ENCODE assay signal across 34 cellular contexts in genomic region chr17:34257299-34257985, GRCh38. TPM values are rescaled to one million over a fixed set of nuclear protein-coding genes. Genes with fewer than 3 reads are reported as not detected.
"Had no signal": no experiment of that assay in that cellular context is flagged by ENCODE, and none has a peak within 500 bp of the region (broad histone marks: within the 10 kb centered on the region; RNA-seq: fewer than 3 reads in every experiment).

No MANE protein-coding gene starts in this region.

- H3K9me3 ChIP-seq: esophagus muscularis mucosa, gastrocnemius medialis, pancreas, prostate gland, right atrium auricular region, uterus had no signal

- DNase-seq: activated CD4-positive, alpha-beta memory T cell treated with anti-CD3 and anti-CD28 coated beads for 36 hours; activated CD4-positive, alpha-beta T cell treated with anti-CD3 and anti-CD28 coated beads, Interleukin-2, amount 10 ng/mL, durations not matched to agents 24 days and 14 days; activated naive CD8-positive, alpha-beta T cell treated with anti-CD3 and anti-CD28 coated beads, Interleukin-2, amount 50 U/mL, for 24 hours; activated T-cell treated with anti-CD3 and anti-CD28 coated beads, Interleukin-2, amount 50 U/mL, for 4 hours; amygdala; effector memory CD8-positive, alpha-beta T cell; gastrocnemius medialis; glutamatergic neuron; islet precursor cell; left colon; mammary epithelial cell; naive B cell; pancreas; stimulated activated CD4-positive, alpha-beta T cell treated with anti-CD3 and anti-CD28 coated beads, Interleukin-1b, Interleukin-23, amount 100 ng/mL, for 48 hours; stimulated activated CD4-positive, alpha-beta T cell treated with anti-CD3 and anti-CD28 coated beads, Interleukin-4, amount 100 ng/mL, for 4 hours; stimulated activated CD8-positive, alpha-beta memory T cell treated with anti-CD3 and anti-CD28 coated beads, Interleukin-4, amount 100 ng/mL, for 48 hours; stimulated activated naive CD8-positive, alpha-beta T cell treated with anti-CD3 and anti-CD28 coated beads, Interleukin-15, amount 100 ng/mL, for 72 hours; substantia nigra; SW 1271; T1000; uterus; WERI-Rb-1 had no signal

- H3K27ac ChIP-seq: gastrocnemius medialis, hepatocyte, uterus, WERI-Rb-1 had no signal

- H3K4me3 ChIP-seq: gastrocnemius medialis, hepatocyte, prostate gland, smooth muscle cell, uterus had no signal

- H3K36me3 ChIP-seq: esophagus muscularis mucosa, gastrocnemius medialis, pancreas, prostate gland, right atrium auricular region, uterus, WERI-Rb-1 had no signal

- H3K27me3 ChIP-seq: esophagus muscularis mucosa, gastrocnemius medialis, hepatocyte, pancreas, right atrium auricular region, uterus had no signal

- ATAC-seq: activated CD4-positive, CD25-positive, alpha-beta regulatory T cell treated with anti-CD3 and anti-CD28 coated beads, Interleukin-2, amount 50 U/mL, for 24 hours; activated naive CD8-positive, alpha-beta T cell treated with anti-CD3 and anti-CD28 coated beads, Interleukin-2, amount 50 U/mL, for 24 hours; activated T-cell treated with anti-CD3 and anti-CD28 coated beads, Interleukin-2, amount 50 U/mL, for 4 hours; activated T-helper 17 cell treated with anti-CD3 and anti-CD28 coated beads, Interleukin-2, amount 50 U/mL, for 72 hours; effector memory CD8-positive, alpha-beta T cell; gastrocnemius medialis; left colon; pancreas; stimulated activated memory B cell treated with anti-CD40 and anti-IgM and Interleukin-4, amounts not matched to agents 10 μg/mL and 1 μg/mL and 100 μg/mL, for 72 hours; stimulated activated naive CD8-positive, alpha-beta T cell treated with anti-CD3 and anti-CD28 coated beads, Interleukin-15, amount 100 ng/mL, for 72 hours had no signal

RNA-seq across cellular contexts. Expression of gene CCL2, which starts 2.4 kb away (rescaled TPM):
- total RNA-seq: activated CD4-positive, alpha-beta memory T cell treated with anti-CD3 and anti-CD28 coated beads for 36 hours; activated T-helper 17 cell treated with anti-CD3 and anti-CD28 coated beads, Interleukin-2, amount 50 U/mL, for 72 hours had no signal

RNA-seq across cellular contexts. Expression of gene CCL7, which starts 12.6 kb away (rescaled TPM):
- total RNA-seq: activated CD4-positive, alpha-beta memory T cell treated with anti-CD3 and anti-CD28 coated beads for 36 hours; activated CD4-positive, alpha-beta T cell treated with anti-CD3 and anti-CD28 coated beads, Interleukin-2, amount 10 ng/mL, durations not matched to agents 24 days and 14 days; activated T-cell treated with anti-CD3 and anti-CD28 coated beads, Interleukin-2, amount 50 U/mL, for 4 hours; activated T-helper 17 cell treated with anti-CD3 and anti-CD28 coated beads, Interleukin-2, amount 50 U/mL, for 72 hours; cardiac septum; cerebellum; gastrocnemius medialis; hepatocyte; left colon; liver; mammary epithelial cell; mesothelial cell of epicardium; pancreas; prostate gland; right atrium auricular region; uterus had no signal

RNA-seq across cellular contexts. Expression of gene CCL11, which starts 28.1 kb away (rescaled TPM):
- total RNA-seq: activated CD4-positive, alpha-beta memory T cell treated with anti-CD3 and anti-CD28 coated beads for 36 hours; activated CD4-positive, alpha-beta T cell treated with anti-CD3 and anti-CD28 coated beads, Interleukin-2, amount 10 ng/mL, durations not matched to agents 24 days and 14 days; activated T-cell treated with anti-CD3 and anti-CD28 coated beads, Interleukin-2, amount 50 U/mL, for 4 hours; activated T-helper 17 cell treated with anti-CD3 and anti-CD28 coated beads, Interleukin-2, amount 50 U/mL, for 72 hours; cerebellum; gastrocnemius medialis; hepatocyte; liver; mammary epithelial cell; mesothelial cell of epicardium; smooth muscle cell had no signal
